In the genomic region with DNA sequence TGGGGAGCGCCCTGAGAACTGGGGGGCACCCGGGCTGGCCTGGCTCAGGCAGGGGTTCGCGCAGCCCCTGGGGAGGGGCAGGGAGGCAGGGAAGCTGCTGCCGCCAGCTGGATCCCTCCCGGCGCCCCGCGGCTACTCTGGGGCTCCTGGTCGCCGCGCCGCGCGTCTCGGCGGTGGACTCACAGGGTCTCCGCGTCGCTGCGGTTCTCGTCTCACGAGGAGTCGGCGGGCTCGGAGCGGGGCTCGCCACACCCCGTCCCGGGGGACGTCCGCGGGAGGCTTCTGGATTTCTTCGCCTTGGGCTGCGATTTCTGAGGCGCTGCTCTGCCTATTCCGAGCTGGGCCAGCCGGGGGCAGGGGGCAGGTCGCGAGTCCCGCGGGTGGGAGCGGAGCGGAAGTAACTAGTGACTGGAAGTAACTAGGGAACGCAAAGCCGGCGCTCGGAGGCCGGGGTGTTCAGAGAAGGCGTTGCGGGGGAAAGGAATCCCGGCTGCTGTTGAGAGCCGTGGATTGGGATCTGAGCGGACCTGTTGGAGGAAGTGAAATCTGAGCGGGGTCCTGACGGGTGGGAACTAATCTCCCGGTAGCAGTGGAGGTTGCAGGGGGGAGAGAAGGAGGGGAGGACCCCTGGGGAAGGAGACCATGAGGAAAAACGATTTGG, we compare ENCODE assay signal across 8 cellular contexts. TPM values are rescaled to one million over a fixed set of nuclear protein-coding genes. Genes with fewer than 3 reads are reported as not detected.
A peak's percentile ranks its signal among the peaks of the same experiment; 100 is the strongest.
DNase-seq lines count a peak whose midpoint lies in the region; ATAC-seq and TF ChIP-seq lines count a peak whose summit lies in the region.

No MANE protein-coding gene starts in this region.

- peak; percentile 74 for DNase-seq in SIG-M5 treated with dmso at 0.1 percent for 504 hours (lab: John Stamatoyannopoulos, UW; ENCODE audit: unreplicated experiment)
- no peak for DNase-seq in SIG-M5 (lab: John Stamatoyannopoulos, UW)
- peak; percentile 40 for DNase-seq in NCI-H226
- DNase-seq in activated CD4-positive, alpha-beta T cell treated with anti-CD3 and anti-CD28 coated beads, Interleukin-2, amount 10 ng/mL, durations not matched to agents 7 days and 5 days: peak; percentile 70
- peak; percentile 48 to 57 for DNase-seq in stimulated activated CD4-positive, alpha-beta T cell treated with anti-CD3 and anti-CD28 coated beads, Interleukin-4, amount 100 ng/mL, for 4 hours

- peak overlapping the region; percentile 85 for H3K27ac Mint-ChIP-seq in activated CD4-positive, alpha-beta T cell treated with anti-CD3 and anti-CD28 coated beads, Interleukin-2, amount 10 ng/mL, durations not matched to agents 7 days and 5 days
- peak overlapping the region; percentile 97 for H3K27ac Mint-ChIP-seq in dendritic cell treated with granulocyte-macrophage colony-stimulating factor and Interleukin-4, amounts not matched to agents 40 ng/mL and 50 ng/mL, for 4 days

- H3K4me1 ChIP-seq in liver (ENCODE audit: control insufficient read depth in 4 of 4, insufficient read depth in 4 of 4, low read length in 3 of 4): peaks cover 0 to 14% (median 6%) of the 10 kb centered on the region in 4 donors

- H3K4me1 Mint-ChIP-seq in activated CD4-positive, alpha-beta T cell treated with anti-CD3 and anti-CD28 coated beads, Interleukin-2, amount 10 ng/mL, durations not matched to agents 7 days and 5 days: peaks cover 20% of the 10 kb centered on the region
- peaks cover 35% of the 10 kb centered on the region for H3K4me1 Mint-ChIP-seq in dendritic cell treated with granulocyte-macrophage colony-stimulating factor and Interleukin-4, amounts not matched to agents 40 ng/mL and 50 ng/mL, for 4 days (ENCODE audit: low read depth)

- H3K4me3 Mint-ChIP-seq in activated CD4-positive, alpha-beta T cell treated with anti-CD3 and anti-CD28 coated beads, Interleukin-2, amount 10 ng/mL, durations not matched to agents 7 days and 5 days: peak overlapping the region; percentile 90
- peak overlapping the region; percentile 98 for H3K4me3 Mint-ChIP-seq in dendritic cell treated with granulocyte-macrophage colony-stimulating factor and Interleukin-4, amounts not matched to agents 40 ng/mL and 50 ng/mL, for 4 days

- ATAC-seq in HG02970 (IDR thresholded peaks at IDR 0.05; ENCODE audit: low FRiP score, unreplicated experiment): peak; percentile 41

- no peaks in the 10 kb centered on the region for H3K9me3 Mint-ChIP-seq in activated CD4-positive, alpha-beta T cell treated with anti-CD3 and anti-CD28 coated beads, Interleukin-2, amount 10 ng/mL, durations not matched to agents 7 days and 5 days
- no peaks in the 10 kb centered on the region for H3K9me3 Mint-ChIP-seq in dendritic cell treated with granulocyte-macrophage colony-stimulating factor and Interleukin-4, amounts not matched to agents 40 ng/mL and 50 ng/mL, for 4 days

- H3K36me3 Mint-ChIP-seq in activated CD4-positive, alpha-beta T cell treated with anti-CD3 and anti-CD28 coated beads, Interleukin-2, amount 10 ng/mL, durations not matched to agents 7 days and 5 days (ENCODE audit: low read depth): peaks cover 3% of the 10 kb centered on the region
- H3K36me3 Mint-ChIP-seq in dendritic cell treated with granulocyte-macrophage colony-stimulating factor and Interleukin-4, amounts not matched to agents 40 ng/mL and 50 ng/mL, for 4 days (ENCODE audit: low read depth): peaks cover 14% of the 10 kb centered on the region

- H3K27me3 Mint-ChIP-seq in activated CD4-positive, alpha-beta T cell treated with anti-CD3 and anti-CD28 coated beads, Interleukin-2, amount 10 ng/mL, durations not matched to agents 7 days and 5 days: peaks cover 15% of the 10 kb centered on the region
- H3K27me3 Mint-ChIP-seq in dendritic cell treated with granulocyte-macrophage colony-stimulating factor and Interleukin-4, amounts not matched to agents 40 ng/mL and 50 ng/mL, for 4 days: peaks cover 2% of the 10 kb centered on the region

- WGBS in liver: under 1% methylated on average over 58 of the region's 58 CpGs

- H3K4me3 ChIP-seq in liver (ENCODE audit: low read depth in 1 of 3, low read length in 3 of 3): peak overlapping the region; percentile 50 to 91 (median 84)

- H3K27me3 ChIP-seq in liver (ENCODE audit: control insufficient read depth in 4 of 4, insufficient read depth in 4 of 4, low read length in 3 of 4): no peaks in the 10 kb centered on the region

- H3K27ac ChIP-seq in liver (ENCODE audit: low read depth in 1 of 2, low read length in 2 of 2): peak overlapping the region; percentile 96 to 98

- no peaks in the 10 kb centered on the region for H3K9me3 ChIP-seq in liver (ENCODE audit: control insufficient read depth in 4 of 4, low read length in 3 of 4)

- intact Hi-C loops in dendritic cell treated with granulocyte-macrophage colony-stimulating factor and Interleukin-4, amounts not matched to agents 40 ng/mL and 50 ng/mL, for 4 days (cut with micrococcal nuclease): loop anchor here (1.0 kb wide), 1 partner anchor 11 kb away; no protein-coding TSS in a partner anchor

- H3K9ac ChIP-seq in liver (ENCODE audit: low read depth in 1 of 2, low read length in 2 of 2): peak overlapping the region; percentile 67 to 95

- CTCF ChIA-PET in activated CD4-positive, alpha-beta T cell treated with anti-CD3 and anti-CD28 coated beads, Interleukin-2, amount 10 ng/mL, durations not matched to agents 7 days and 5 days (lab: Charles Lee): interaction anchor here (1.1 to 1.7 kb wide), 3 partner anchors 16 to 57 kb away, joined by 3 read pairs; no protein-coding TSS in a partner anchor

- TF ChIP-seq RAD21 in liver (IDR thresholded peaks at IDR 0.05): peak in 1 of 2 donors; percentile 48

- TF ChIP-seq CTCF in liver (IDR thresholded peaks at IDR 0.05; ENCODE audit: low read depth, low read length, missing input control): no peak

- POLR2A ChIA-PET in activated CD4-positive, alpha-beta T cell treated with anti-CD3 and anti-CD28 coated beads, Interleukin-2, amount 10 ng/mL, durations not matched to agents 7 days and 5 days (lab: Charles Lee): interaction anchor here (0.6 kb wide), 2 partner anchors 61 to 231 kb away, joined by 3 read pairs; no protein-coding TSS in a partner anchor

- H3K36me3 ChIP-seq in liver (ENCODE audit: control insufficient read depth in 4 of 4, insufficient read depth in 3 of 4, low read depth in 1 of 4, low read length in 3 of 4): no peaks in the 10 kb centered on the region

TF ChIP-seq in liver, 16 proteins besides CTCF, POLR2A, EP300 and RAD21:
- TF ChIP-seq HNF4A (conservative IDR thresholded peaks at IDR 0.05) (peak; percentile 29), NR2F2 (IDR thresholded peaks at IDR 0.05) (peak; percentile 26), RXRA (IDR thresholded peaks at IDR 0.05) (peak in 1 of 2 donors; percentile 8), FOXA1 (IDR thresholded peaks at IDR 0.05) (no peak)

RNA-seq across cellular contexts. Expression of a gene that starts 0.5 kb away (rescaled TPM):
- 10 to 100 TPM in 1 of 2 experiments, 1 to 10 TPM in 1; 8.6 to 10.3 TPM for total RNA-seq in activated CD4-positive, alpha-beta T cell treated with anti-CD3 and anti-CD28 coated beads, Interleukin-2, amount 10 ng/mL, durations not matched to agents 7 days and 5 days
- 10 to 100 TPM in 1 of 2 donors, 1 to 10 TPM in 1; 8.1 to 15.6 TPM for total RNA-seq in liver
- polyA plus RNA-seq in liver: 10 to 100 TPM; 31.1 to 45.7 TPM

RNA-seq across cellular contexts. Expression of a gene that starts 49.8 kb away (rescaled TPM):
- 1 to 10 TPM; 5.1 to 5.3 TPM for total RNA-seq in activated CD4-positive, alpha-beta T cell treated with anti-CD3 and anti-CD28 coated beads, Interleukin-2, amount 10 ng/mL, durations not matched to agents 7 days and 5 days
- total RNA-seq in liver: 10 to 100 TPM in 1 of 2 donors, 1 to 10 TPM in 1; 4.1 to 11.8 TPM
- polyA plus RNA-seq in liver: 1 to 10 TPM; 2.3 to 3.3 TPM
